ENCODE assay signal across 30 cellular contexts in the genomic region with DNA sequence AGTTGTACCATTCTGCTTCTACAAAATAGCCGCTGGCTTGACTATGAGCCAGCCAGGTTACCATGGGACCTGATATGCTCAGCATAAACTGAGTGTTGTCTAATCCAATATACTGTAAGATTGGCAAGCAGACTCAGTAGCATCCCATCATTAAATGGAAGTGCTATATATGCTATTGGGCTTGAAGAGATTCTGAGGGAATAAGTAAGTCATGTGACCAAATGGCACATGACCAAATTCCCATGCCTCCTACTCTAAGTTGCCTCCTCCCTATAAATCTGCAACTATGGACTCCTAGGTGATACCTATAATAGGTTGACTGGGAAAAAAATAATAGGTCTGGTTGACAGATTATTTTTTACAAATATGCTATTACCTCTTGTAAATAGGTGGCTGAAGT.
DNase-seq lines count a peak whose midpoint lies in the region; ATAC-seq, FAIRE-seq and TF ChIP-seq lines count a peak whose summit lies in the region.
"Had no signal": no experiment of that assay in that cellular context is flagged by ENCODE, and none has a peak within 500 bp of the region (broad histone marks: within the 10 kb centered on the region; RNA-seq: fewer than 3 reads in every experiment).

No MANE protein-coding gene starts in this region.

- DNase-seq in A549 (ENCODE audit: low read depth in 1 of 2, low spot score in 1 of 2) (no peak), K562 (ENCODE audit: extremely low read depth in 1 of 4, low spot score in 3 of 4) (no peak), mesendoderm (no peak)
- DNase-seq: 8988T; ACHN; AML-193; BE2C; C1 segment of cervical spinal cord; Caco-2; Calu3; CD4-positive, alpha-beta memory T cell; CD4-positive, alpha-beta T cell; CD4-positive, CD25-positive, alpha-beta regulatory T cell; CD8-positive, alpha-beta memory T cell; CD8-positive, alpha-beta T cell; COR-L47; DMS 273 treated with DMSO at 0.1 percent for 48 hours; DMS153; DMS53; DMS79; DMS79 treated with DMSO at 0.1 percent for 48 hours; DND-41; EL had no signal

- in situ Hi-C loops in K562 (cut with MboI) = no loop called here

- H2AFZ ChIP-seq in K562 (ENCODE audit: low read depth, low read length) = no peak overlapping the region

- CTCF ChIA-PET in A549 (lab: Yijun Ruan, JAX) (no interaction called here), K562 (lab: Yijun Ruan, JAX; ENCODE audit: low intra/inter-chr PET ratio) (no interaction called here)

- no peak for TF ChIP-seq EP300 in A549 (IDR thresholded peaks at IDR 0.05)
- TF ChIP-seq EP300 in K562 (IDR thresholded peaks at IDR 0.05; ENCODE audit: low read length) = no peak

- no peak overlapping the region for H3K23ac ChIP-seq in mesendoderm (ENCODE audit: low read length)

- no peak overlapping the region for H3K4me3 ChIP-seq in A549
- no peak overlapping the region for H3K4me3 ChIP-seq in K562
- H3K4me3 ChIP-seq in mesendoderm (ENCODE audit: low read length) = no peak overlapping the region
- H3K4me3 ChIP-seq: BLaER1; BLaER1 treated with 17β-estradiol and CSF1 and Interleukin-3, amounts not matched to agents 10 nM and 100 nM had no signal

- no peaks in the 10 kb centered on the region for H4K20me1 ChIP-seq in K562 (replicated peaks; ENCODE audit: control insufficient read depth, insufficient read depth, low read length)
- H4K20me1 ChIP-seq: BLaER1; BLaER1 treated with 17β-estradiol and CSF1 and Interleukin-3, amounts not matched to agents 10 nM and 100 nM had no signal

- intact Hi-C loops in K562 (cut with micrococcal nuclease) = no loop called here

- TF ChIP-seq CTCF in A549 (IDR thresholded peaks at IDR 0.05) (no peak), K562 (IDR thresholded peaks at IDR 0.05 in 2 of 3, conservative IDR thresholded peaks at IDR 0.05 in 1 of 3; ENCODE audit: insufficient read depth in 2 of 3, low read depth in 1 of 3, low read length in 3 of 3) (no peak)

- ATAC-seq in A549 (no peak), K562 (no peak), GM21515 (IDR thresholded peaks at IDR 0.05; ENCODE audit: unreplicated experiment) (no peak)
- ATAC-seq: CD8-positive, alpha-beta T cell had no signal

- H3K4me2 ChIP-seq in A549 = no peak overlapping the region
- no peak overlapping the region for H3K4me2 ChIP-seq in K562 (ENCODE audit: insufficient read depth, low read length)
- H3K4me2 ChIP-seq in mesendoderm (ENCODE audit: low read length) = no peak overlapping the region
- H3K4me2 ChIP-seq: BLaER1; BLaER1 treated with 17β-estradiol and CSF1 and Interleukin-3, amounts not matched to agents 10 nM and 100 nM had no signal

- H3K4ac ChIP-seq in mesendoderm (ENCODE audit: low read depth, low read length) = no peak overlapping the region

- H3K27me3 ChIP-seq in K562 (ENCODE audit: control insufficient read depth in 2 of 2, insufficient read depth in 2 of 2, low read length in 2 of 2) (no peaks in the 10 kb centered on the region), mesendoderm (ENCODE audit: insufficient read depth, low read length, poor library complexity) (no peaks in the 10 kb centered on the region)
- H3K27me3 ChIP-seq: BE2C; BLaER1; BLaER1 treated with 17β-estradiol and CSF1 and Interleukin-3, amounts not matched to agents 10 nM and 100 nM had no signal

- H2AK5ac ChIP-seq in mesendoderm (ENCODE audit: low read length) = no peak overlapping the region

- 94% methylated on average over 1 of the region's 1 CpG for WGBS in A549 (ENCODE audit: missing lambda C conversion rate)
- WGBS in K562 (ENCODE audit: insufficient coverage, low coverage, missing lambda C conversion rate) = 0% methylated on average over 1 of the region's 1 CpG
- no CpG with 5 or more reads among the region's 1 CpG for WGBS in mesendoderm (ENCODE audit: extremely low coverage, insufficient coverage, low lambda C conversion rate)

- no peaks in the 10 kb centered on the region for H3K79me2 ChIP-seq in K562 (ENCODE audit: control insufficient read depth, insufficient read depth, low read length)
- H3K79me2 ChIP-seq in mesendoderm (ENCODE audit: control insufficient read depth, insufficient read depth, low read length) = no peaks in the 10 kb centered on the region

- H3K9me1 ChIP-seq in K562 (ENCODE audit: control insufficient read depth, insufficient read depth, low read length) = no peaks in the 10 kb centered on the region

- H3K27ac ChIP-seq in A549 = no peak overlapping the region
- no peak overlapping the region for H3K27ac ChIP-seq in K562 (ENCODE audit: extremely low read depth, low read depth, low read length)
- H3K27ac ChIP-seq in mesendoderm (ENCODE audit: low read depth, low read length) = no peak overlapping the region
- H3K27ac ChIP-seq: 22Rv1; BLaER1; BLaER1 treated with 17β-estradiol and CSF1 and Interleukin-3, amounts not matched to agents 10 nM and 100 nM; C4-2B had no signal

- TF ChIP-seq POLR2A in A549 (IDR thresholded peaks at IDR 0.05; ENCODE audit: low read length) (no peak), K562 (conservative IDR thresholded peaks at IDR 0.05) (no peak)

- no peak overlapping the region for H3K9ac ChIP-seq in K562 (ENCODE audit: insufficient read depth in 1 of 2, low read depth in 2 of 2, low read length in 2 of 2)
- no peak overlapping the region for H3K9ac ChIP-seq in mesendoderm (ENCODE audit: low read length)
- H3K9ac ChIP-seq: BLaER1; BLaER1 treated with 17β-estradiol and CSF1 and Interleukin-3, amounts not matched to agents 10 nM and 100 nM had no signal

- H2BK15ac ChIP-seq in mesendoderm (replicated peaks; ENCODE audit: low read depth) = no peak overlapping the region

- no peak overlapping the region for H3K56ac ChIP-seq in mesendoderm (ENCODE audit: low read length)

- no peaks in the 10 kb centered on the region for H3K79me1 ChIP-seq in mesendoderm (ENCODE audit: low read length)

- H4K8ac ChIP-seq in mesendoderm (ENCODE audit: low read depth, low read length) = no peak overlapping the region

- no peaks in the 10 kb centered on the region for H3K36me3 ChIP-seq in K562 (ENCODE audit: control insufficient read depth, insufficient read depth, low read length)
- no peaks in the 10 kb centered on the region for H3K36me3 ChIP-seq in mesendoderm (ENCODE audit: control insufficient read depth, insufficient read depth, low read length)
- H3K36me3 ChIP-seq: BE2C; BLaER1; BLaER1 treated with 17β-estradiol and CSF1 and Interleukin-3, amounts not matched to agents 10 nM and 100 nM had no signal

- TF ChIP-seq RAD21 in A549 (conservative IDR thresholded peaks at IDR 0.05 in 1 of 2, IDR thresholded peaks at IDR 0.05 in 1 of 2) (no peak), K562 (CRISPR knock-in tag; conservative IDR thresholded peaks at IDR 0.05 in 1 of 2, IDR thresholded peaks at IDR 0.05 in 1 of 2) (no peak)

- no peak overlapping the region for H4K5ac ChIP-seq in mesendoderm (ENCODE audit: low read length)

- no peak overlapping the region for H2BK120ac ChIP-seq in mesendoderm (ENCODE audit: low read depth, low read length)

- H3K4me1 ChIP-seq in A549 (peaks cover 17% of the 10 kb centered on the region; the same call in 2 of the 3 replicates), K562 (replicated peaks in 1 of 2; ENCODE audit: control insufficient read depth in 2 of 2, insufficient read depth in 2 of 2, low read length in 2 of 2) (no peaks in the 10 kb centered on the region), mesendoderm (ENCODE audit: control insufficient read depth, low read depth, low read length) (no peaks in the 10 kb centered on the region)
- H3K4me1 ChIP-seq: BLaER1; BLaER1 treated with 17β-estradiol and CSF1 and Interleukin-3, amounts not matched to agents 10 nM and 100 nM had no signal

- FAIRE-seq in A549 (lab: Jason Lieb, UNC) = no peak
- FAIRE-seq in K562 (lab: Jason Lieb, UNC) = no peak
- FAIRE-seq: A204.1, D721Med had no signal

- H2BK5ac ChIP-seq in mesendoderm (ENCODE audit: low read length) = no peak overlapping the region

- no peak overlapping the region for H3K18ac ChIP-seq in mesendoderm (ENCODE audit: low read length)

- POLR2A ChIA-PET in A549 (lab: Yijun Ruan, JAX) = no interaction called here
- POLR2A ChIA-PET in K562 (lab: Yijun Ruan, JAX) = no interaction called here

- no TSS peak for BruUV-seq in K562 (replicated peaks; lab: Mats Ljungman, UMichigan)

- H3K9me3 ChIP-seq in A549 (no peaks in the 10 kb centered on the region), K562 (replicated peaks; ENCODE audit: control insufficient read depth, insufficient read depth, low read depth, low read length) (no peaks in the 10 kb centered on the region)
- H3K9me3 ChIP-seq: BE2C; BLaER1; BLaER1 treated with 17β-estradiol and CSF1 and Interleukin-3, amounts not matched to agents 10 nM and 100 nM; Caco-2 had no signal

TF ChIP-seq in A549, 52 proteins besides CTCF, POLR2A, EP300 and RAD21:
- no peak for TF ChIP-seq HOXB13 (CRISPR knock-in tag; IDR thresholded peaks at IDR 0.05; ENCODE audit: low read depth)
- TF ChIP-seq, protein P1, sequence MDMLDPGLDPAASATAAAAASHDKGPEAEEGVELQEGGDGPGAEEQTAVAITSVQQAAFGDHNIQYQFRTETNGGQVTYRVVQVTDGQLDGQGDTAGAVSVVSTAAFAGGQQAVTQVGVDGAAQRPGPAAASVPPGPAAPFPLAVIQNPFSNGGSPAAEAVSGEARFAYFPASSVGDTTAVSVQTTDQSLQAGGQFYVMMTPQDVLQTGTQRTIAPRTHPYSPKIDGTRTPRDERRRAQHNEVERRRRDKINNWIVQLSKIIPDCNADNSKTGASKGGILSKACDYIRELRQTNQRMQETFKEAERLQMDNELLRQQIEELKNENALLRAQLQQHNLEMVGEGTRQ (IDR thresholded peaks at IDR 0.05) = peak; percentile 51

TF ChIP-seq in K562, 482 proteins besides CTCF, POLR2A, EP300 and RAD21:
- TF ChIP-seq, protein P2, sequence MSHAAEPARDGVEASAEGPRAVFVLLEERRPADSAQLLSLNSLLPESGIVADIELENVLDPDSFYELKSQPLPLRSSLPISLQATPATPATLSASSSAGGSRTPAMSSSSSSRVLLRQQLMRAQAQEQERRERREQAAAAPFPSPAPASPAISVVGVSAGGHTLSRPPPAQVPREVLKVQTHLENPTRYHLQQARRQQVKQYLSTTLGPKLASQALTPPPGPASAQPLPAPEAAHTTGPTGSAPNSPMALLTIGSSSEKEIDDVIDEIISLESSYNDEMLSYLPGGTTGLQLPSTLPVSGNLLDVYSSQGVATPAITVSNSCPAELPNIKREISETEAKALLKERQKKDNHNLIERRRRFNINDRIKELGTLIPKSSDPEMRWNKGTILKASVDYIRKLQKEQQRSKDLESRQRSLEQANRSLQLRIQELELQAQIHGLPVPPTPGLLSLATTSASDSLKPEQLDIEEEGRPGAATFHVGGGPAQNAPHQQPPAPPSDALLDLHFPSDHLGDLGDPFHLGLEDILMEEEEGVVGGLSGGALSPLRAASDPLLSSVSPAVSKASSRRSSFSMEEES (CRISPR knock-in tag; IDR thresholded peaks at IDR 0.05) = peak; percentile 76
- no peak for TF ChIP-seq OTX1 (CRISPR knock-in tag; IDR thresholded peaks at IDR 0.05)
